In the genomic region with DNA sequence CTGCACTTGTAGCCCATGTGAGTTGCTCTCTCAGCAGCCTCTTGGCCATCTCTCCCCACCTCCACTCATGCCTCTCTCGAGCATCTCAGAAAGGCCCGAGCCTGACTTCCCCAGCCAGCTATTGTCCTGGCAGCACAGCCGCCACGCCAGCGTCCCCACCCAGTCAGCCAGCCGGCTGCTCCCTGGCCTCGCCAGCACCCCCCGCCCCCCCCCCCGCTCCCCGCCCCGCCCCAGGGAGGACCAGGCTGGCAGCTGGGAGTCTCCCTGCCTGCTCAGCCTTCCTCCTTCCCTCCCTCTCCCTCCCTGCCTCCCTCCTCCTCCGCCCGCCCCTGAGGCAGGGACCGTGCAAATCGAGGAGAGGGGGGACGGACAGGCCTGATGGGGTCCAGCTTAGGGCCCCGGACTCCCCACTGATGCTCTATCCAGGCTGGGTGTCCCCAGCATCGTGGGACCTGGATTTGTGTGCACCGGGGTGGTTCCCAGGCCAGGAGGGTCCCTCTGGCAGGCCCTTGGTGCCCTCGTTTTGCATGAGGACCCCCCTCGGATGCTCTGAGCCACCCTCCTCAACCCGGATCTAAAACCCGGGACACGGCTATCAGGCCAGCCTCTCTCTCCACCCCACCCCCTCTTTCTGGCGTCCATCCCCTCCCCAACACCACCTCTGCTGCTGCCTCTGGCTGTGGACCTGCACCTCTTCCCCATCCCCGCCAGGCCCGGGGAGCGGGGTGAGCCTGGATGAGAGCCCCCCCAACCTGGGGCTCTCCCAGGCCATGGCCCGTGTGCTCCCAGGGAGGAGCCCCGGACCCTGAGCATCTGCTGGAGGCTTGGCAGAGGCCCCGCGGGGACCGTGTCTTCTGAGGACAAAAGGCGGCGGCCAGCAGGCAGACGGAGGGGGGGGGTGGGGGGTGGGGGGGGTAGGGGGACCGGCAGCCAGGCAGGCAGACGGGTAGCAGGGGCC, we compare ENCODE assay signal across 8 cellular contexts. TPM values are rescaled to one million over a fixed set of nuclear protein-coding genes. Genes with fewer than 3 reads are reported as not detected.
DNase-seq lines count a peak whose midpoint lies in the region; TF ChIP-seq lines count a peak whose summit lies in the region.

A gene with protein sequence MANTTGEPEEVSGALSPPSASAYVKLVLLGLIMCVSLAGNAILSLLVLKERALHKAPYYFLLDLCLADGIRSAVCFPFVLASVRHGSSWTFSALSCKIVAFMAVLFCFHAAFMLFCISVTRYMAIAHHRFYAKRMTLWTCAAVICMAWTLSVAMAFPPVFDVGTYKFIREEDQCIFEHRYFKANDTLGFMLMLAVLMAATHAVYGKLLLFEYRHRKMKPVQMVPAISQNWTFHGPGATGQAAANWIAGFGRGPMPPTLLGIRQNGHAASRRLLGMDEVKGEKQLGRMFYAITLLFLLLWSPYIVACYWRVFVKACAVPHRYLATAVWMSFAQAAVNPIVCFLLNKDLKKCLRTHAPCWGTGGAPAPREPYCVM (plus strand): TSS at position 621 of the 958 bp plus-strand sequence. CDS start 27,833 bp downstream, outside the sequence.

- H3K9me3 Mint-ChIP-seq in CD8-positive, alpha-beta memory T cell = no peaks in the 10 kb centered on the region

- peak within 1 kb of the TSS in 1 of 7 donors; percentile 14 for H3K4me3 Mint-ChIP-seq in CD8-positive, alpha-beta memory T cell

- H3K36me3 Mint-ChIP-seq in CD8-positive, alpha-beta memory T cell = no peaks in the 10 kb centered on the region

- no peaks in the 10 kb centered on the region for H3K27me3 ChIP-seq in AG04450 (ENCODE audit: control insufficient read depth, insufficient read depth, low read length)
- no peaks in the 10 kb centered on the region for H3K27me3 ChIP-seq in CD8-positive, alpha-beta memory T cell (ENCODE audit: insufficient read depth, low read length, poor library complexity, severe bottlenecking)

- H3K4me1 Mint-ChIP-seq in CD8-positive, alpha-beta memory T cell = no peaks in the 10 kb centered on the region

- H3K27me3 Mint-ChIP-seq in CD8-positive, alpha-beta memory T cell = peaks cover 4 to 9% of the 10 kb centered on the region in 2 donors

- no peaks in the 10 kb centered on the region for H3K4me1 ChIP-seq in CD8-positive, alpha-beta memory T cell (ENCODE audit: insufficient read depth, low read length)

- no peak for TF ChIP-seq CTCF in AG04450 (IDR thresholded peaks at IDR 0.05; ENCODE audit: low read depth, low read length)

- H3K4me3 ChIP-seq in AG04450 (ENCODE audit: low read depth, low read length) = peak within 1 kb of the TSS; percentile 71
- H3K4me3 ChIP-seq in CD8-positive, alpha-beta memory T cell (ENCODE audit: low read length) = no peak within 1 kb of the TSS

- peak within 1 kb of the TSS; percentile 57 for H3K27ac ChIP-seq in AG04450 (ENCODE audit: low read depth, low read length)
- no peak within 1 kb of the TSS for H3K27ac ChIP-seq in CD8-positive, alpha-beta memory T cell (ENCODE audit: low read depth, low read length)

- no peaks in the 10 kb centered on the region for H3K9me3 ChIP-seq in AG04450 (ENCODE audit: control insufficient read depth, insufficient read depth, low read length)
- H3K9me3 ChIP-seq in CD8-positive, alpha-beta memory T cell (ENCODE audit: low read length) = no peaks in the 10 kb centered on the region

- CTCF ChIA-PET in AG04450 (lab: Charles Lee) = no interaction called here
- CTCF ChIA-PET in CD8-positive, alpha-beta memory T cell (lab: Charles Lee) = no interaction called here

- POLR2A ChIA-PET in AG04450 (lab: Yijun Ruan, JAX) = interaction anchor here (1.0 to 1.5 kb wide), 2 partner anchors 34 to 53 kb away, joined by 3 to 12 read pairs; a partner anchor contains a TSS
- POLR2A ChIA-PET in CD8-positive, alpha-beta memory T cell (lab: Charles Lee) = no interaction called here

- H3K27ac Mint-ChIP-seq in CD8-positive, alpha-beta memory T cell = no peak within 1 kb of the TSS

- no peaks in the 10 kb centered on the region for H3K36me3 ChIP-seq in CD8-positive, alpha-beta memory T cell (ENCODE audit: insufficient read depth, low read length)

- DNase-seq in AG04450 (ENCODE audit: low read depth, low spot score) (peak; percentile 21), NCI-H1048 (lab: John Stamatoyannopoulos, UW) (peak; percentile 5), amniotic epithelial cell (ENCODE audit: low read depth) (peak; percentile 65), hepatic stellate cell (ENCODE audit: low spot score) (peak; percentile 67), retina (peak; percentile 92), HT-29 (ENCODE audit: low spot score) (no peak), activated gamma-delta T cell (lab: John Stamatoyannopoulos, UW) (no peak)
- no peak for DNase-seq in CD8-positive, alpha-beta memory T cell

RNA-seq across cellular contexts. Expression of the gene that starts here (rescaled TPM):
- 3.8 and 5.2 TPM in 2 replicates for polyA plus RNA-seq in AG04450 (2011; rRNA removed)
- 3.3 and 3.5 TPM in 2 replicates for polyA minus RNA-seq in AG04450 (2011; rRNA and poly(A)+ RNA removed)
- not detected in 2 replicates for total RNA-seq in HT-29 (2014; rRNA removed; shearing (Covaris generic))
- not detected for total RNA-seq in CD8-positive, alpha-beta memory T cell
- polyA plus RNA-seq in CD8-positive, alpha-beta memory T cell = not detected

Comparison
In these comparisons a context has a peak if more than half of its experiments do, and no peak if none do; other contexts are left out.
1. DNase-seq: peak in AG04450 (single experiment), NCI-H1048 (single experiment), amniotic epithelial cell (single experiment), hepatic stellate cell (single experiment) and retina (single experiment); none in HT-29 (single experiment), activated gamma-delta T cell (single experiment) and CD8-positive, alpha-beta memory T cell (0 of 5).